15 cellular contexts compared by ENCODE assay signal in genomic region chr6:135102191-135102590, GRCh38. TPM values are rescaled to one million over a fixed set of nuclear protein-coding genes. Genes with fewer than 3 reads are reported as not detected.
A peak's percentile ranks its signal among the peaks of the same experiment; 100 is the strongest.
DNase-seq lines count a peak whose midpoint lies in the region; ATAC-seq and TF ChIP-seq lines count a peak whose summit lies in the region.
"Had no signal": no experiment of that assay in that cellular context is flagged by ENCODE, and none has a peak within 500 bp of the region (broad histone marks: within the 10 kb centered on the region; RNA-seq: fewer than 3 reads in every experiment).

No MANE protein-coding gene starts in this region.

- H3K4me3 ChIP-seq in GM23338: no peak overlapping the region
- H3K4me3 ChIP-seq in SU-DHL-6 (ENCODE audit: insufficient read depth, low read length, poor library complexity, severe bottlenecking): no peak overlapping the region
- no peak overlapping the region for H3K4me3 ChIP-seq in gastroesophageal sphincter
- H3K4me3 ChIP-seq: HAP-1 had no signal

- no peaks in the 10 kb centered on the region for H3F3A ChIP-seq in GM23338 (replicated peaks; ENCODE audit: low read depth)
- no peaks in the 10 kb centered on the region for H3F3A ChIP-seq in SU-DHL-6 (ENCODE audit: insufficient read depth)

- no peak overlapping the region for H3K4me3 Mint-ChIP-seq in activated naive CD4-positive, alpha-beta T cell treated with anti-CD3 and anti-CD28 coated beads, Interleukin-2, amount 10 ng/mL, durations not matched to agents 7 days and 5 days
- no peak overlapping the region for H3K4me3 Mint-ChIP-seq in activated naive CD4-positive, alpha-beta T cell treated with anti-CD3 and anti-CD28 coated beads for 36 hours
- no peak overlapping the region for H3K4me3 Mint-ChIP-seq in GM23338
- H3K4me3 Mint-ChIP-seq: B cell had no signal

- no peaks in the 10 kb centered on the region for H3K36me3 ChIP-seq in GM23338 (ENCODE audit: insufficient read depth)
- H3K36me3 ChIP-seq in SU-DHL-6 (ENCODE audit: low read length): no peaks in the 10 kb centered on the region
- H3K36me3 ChIP-seq in gastroesophageal sphincter: no peaks in the 10 kb centered on the region
- H3K36me3 ChIP-seq: HAP-1 had no signal

- H2AFZ ChIP-seq in GM23338: no peak overlapping the region
- peak overlapping the region; percentile 8 for H2AFZ ChIP-seq in SU-DHL-6 (ENCODE audit: low read depth, low read length, severe bottlenecking)

- no peak for TF ChIP-seq CTCF in GM23338 (conservative IDR thresholded peaks at IDR 0.05; ENCODE audit: low read depth in 2 of 2)
- TF ChIP-seq CTCF in SU-DHL-6 (IDR thresholded peaks at IDR 0.05; ENCODE audit: insufficient read depth, low read length, poor library complexity, severe bottlenecking): no peak
- TF ChIP-seq CTCF in gastroesophageal sphincter (IDR thresholded peaks at IDR 0.05): no peak

- no peak overlapping the region for H3K27ac ChIP-seq in GM23338 (ENCODE audit: low read depth)
- no peak overlapping the region for H3K27ac ChIP-seq in SU-DHL-6 (ENCODE audit: low read depth, low read length)
- H3K27ac ChIP-seq in gastroesophageal sphincter: no peak overlapping the region

- no peak for ATAC-seq in GM23338
- ATAC-seq in gastroesophageal sphincter: no peak

- no peak for TF ChIP-seq EP300 in gastroesophageal sphincter (IDR thresholded peaks at IDR 0.05)

- no peak for TF ChIP-seq POLR2A in gastroesophageal sphincter (IDR thresholded peaks at IDR 0.05)

- CTCF ChIA-PET in activated naive CD4-positive, alpha-beta T cell treated with anti-CD3 and anti-CD28 coated beads, Interleukin-2, amount 10 ng/mL, durations not matched to agents 7 days and 5 days (lab: Charles Lee): interaction anchor here (1.4 to 2.6 kb wide), 2 partner anchors 9 to 47 kb away, joined by 3 to 11 read pairs; partner anchors contain the start of gene HBS1L
- CTCF ChIA-PET in activated naive CD4-positive, alpha-beta T cell treated with anti-CD3 and anti-CD28 coated beads for 36 hours (lab: Charles Lee): interaction anchor here (0.7 to 1.8 kb wide), 3 partner anchors 13 to 994 kb away, joined by 3 to 4 read pairs (median 4); no protein-coding TSS in a partner anchor

- H3K27ac Mint-ChIP-seq in activated naive CD4-positive, alpha-beta T cell treated with anti-CD3 and anti-CD28 coated beads, Interleukin-2, amount 10 ng/mL, durations not matched to agents 7 days and 5 days: peak overlapping the region; percentile 83
- H3K27ac Mint-ChIP-seq in activated naive CD4-positive, alpha-beta T cell treated with anti-CD3 and anti-CD28 coated beads for 36 hours: no peak overlapping the region
- 0 out of 2 replicates have a peak overlapping the region, but pooled peaks have one; percentile 31 for H3K27ac Mint-ChIP-seq in GM23338
- H3K27ac Mint-ChIP-seq: B cell had no signal

- no peak overlapping the region for H3K9ac ChIP-seq in SU-DHL-6 (ENCODE audit: low read length)

- peaks cover 38% of the 10 kb centered on the region for H3K4me1 Mint-ChIP-seq in activated naive CD4-positive, alpha-beta T cell treated with anti-CD3 and anti-CD28 coated beads, Interleukin-2, amount 10 ng/mL, durations not matched to agents 7 days and 5 days
- peaks cover 51% of the 10 kb centered on the region for H3K4me1 Mint-ChIP-seq in activated naive CD4-positive, alpha-beta T cell treated with anti-CD3 and anti-CD28 coated beads for 36 hours (ENCODE audit: low read depth)
- no peaks in the 10 kb centered on the region for H3K4me1 Mint-ChIP-seq in GM23338

- H3K27me3 ChIP-seq in GM23338 (ENCODE audit: insufficient read depth) (no peaks in the 10 kb centered on the region), SU-DHL-6 (ENCODE audit: low read length) (no peaks in the 10 kb centered on the region), gastroesophageal sphincter (peaks cover 15% of the 10 kb centered on the region)

- peaks cover 7% of the 10 kb centered on the region for H3K27me3 Mint-ChIP-seq in activated naive CD4-positive, alpha-beta T cell treated with anti-CD3 and anti-CD28 coated beads, Interleukin-2, amount 10 ng/mL, durations not matched to agents 7 days and 5 days
- no peaks in the 10 kb centered on the region for H3K27me3 Mint-ChIP-seq in activated naive CD4-positive, alpha-beta T cell treated with anti-CD3 and anti-CD28 coated beads for 36 hours (ENCODE audit: low read depth)
- H3K27me3 Mint-ChIP-seq in GM23338 (ENCODE audit: insufficient read depth, low read depth, poor library complexity): peaks cover 6% of the 10 kb centered on the region
- H3K27me3 Mint-ChIP-seq: B cell; CD4-positive, alpha-beta memory T cell had no signal

- no peaks in the 10 kb centered on the region for H3K9me2 ChIP-seq in GM23338 (ENCODE audit: insufficient read depth)
- H3K9me2 ChIP-seq in SU-DHL-6 (replicated peaks; ENCODE audit: insufficient read depth, low read length): no peaks in the 10 kb centered on the region

- H4K20me1 ChIP-seq in GM23338 (replicated peaks; ENCODE audit: insufficient read depth) (no peaks in the 10 kb centered on the region), SU-DHL-6 (ENCODE audit: low read depth, low read length) (no peaks in the 10 kb centered on the region)

- H3K79me2 ChIP-seq in GM23338 (replicated peaks; ENCODE audit: insufficient read depth) (no peaks in the 10 kb centered on the region), SU-DHL-6 (ENCODE audit: insufficient read depth, low read length) (no peaks in the 10 kb centered on the region)

- no peaks in the 10 kb centered on the region for H3K9me3 Mint-ChIP-seq in activated naive CD4-positive, alpha-beta T cell treated with anti-CD3 and anti-CD28 coated beads, Interleukin-2, amount 10 ng/mL, durations not matched to agents 7 days and 5 days
- no peaks in the 10 kb centered on the region for H3K9me3 Mint-ChIP-seq in activated naive CD4-positive, alpha-beta T cell treated with anti-CD3 and anti-CD28 coated beads for 36 hours
- H3K9me3 Mint-ChIP-seq in GM23338: no peaks in the 10 kb centered on the region

- H3K36me3 Mint-ChIP-seq in activated naive CD4-positive, alpha-beta T cell treated with anti-CD3 and anti-CD28 coated beads, Interleukin-2, amount 10 ng/mL, durations not matched to agents 7 days and 5 days: no peaks in the 10 kb centered on the region
- no peaks in the 10 kb centered on the region for H3K36me3 Mint-ChIP-seq in activated naive CD4-positive, alpha-beta T cell treated with anti-CD3 and anti-CD28 coated beads for 36 hours (ENCODE audit: low read depth)
- no peaks in the 10 kb centered on the region for H3K36me3 Mint-ChIP-seq in GM23338 (ENCODE audit: low read depth)
- H3K36me3 Mint-ChIP-seq: CD4-positive, alpha-beta memory T cell had no signal

- no peak for DNase-seq in activated naive CD4-positive, alpha-beta T cell treated with anti-CD3 and anti-CD28 coated beads, Interleukin-2, amount 10 ng/mL, durations not matched to agents 7 days and 5 days
- DNase-seq in activated naive CD4-positive, alpha-beta T cell treated with anti-CD3 and anti-CD28 coated beads for 36 hours: no peak
- DNase-seq in GM23338 (ENCODE audit: low spot score) (no peak), NCI-H69 (lab: John Stamatoyannopoulos, UW) (no peak), HT-29 (ENCODE audit: low spot score) (no peak)
- DNase-seq: Kasumi-1, NCI-H1694, NCI-H2081 treated with DMSO at 0.1 percent for 48 hours, NCI-H446 treated with DMSO at 0.1 percent for 48 hours, Right ventricle myocardium superior had no signal

- H3K9me3 ChIP-seq in SU-DHL-6 (ENCODE audit: insufficient read depth, low read length): peaks cover 3% of the 10 kb centered on the region; the same call in 1 of the 2 replicates
- H3K9me3 ChIP-seq in gastroesophageal sphincter: no peaks in the 10 kb centered on the region
- H3K9me3 ChIP-seq: HAP-1 had no signal

- H3K4me1 ChIP-seq in GM23338 (ENCODE audit: insufficient read depth): no peaks in the 10 kb centered on the region
- no peaks in the 10 kb centered on the region for H3K4me1 ChIP-seq in gastroesophageal sphincter

- H3K4me2 ChIP-seq in GM23338 (no peak overlapping the region), SU-DHL-6 (ENCODE audit: low read depth, low read length, poor library complexity, severe bottlenecking) (no peak overlapping the region)

- intact Hi-C loops in activated naive CD4-positive, alpha-beta T cell treated with anti-CD3 and anti-CD28 coated beads for 36 hours (cut with micrococcal nuclease): no loop called here

TF ChIP-seq in GM23338, 12 proteins besides CTCF, POLR2A, EP300 and RAD21 (continues in another document):
- no peak for TF ChIP-seq JUNB (IDR thresholded peaks at IDR 0.05; ENCODE audit: unreplicated experiment)

RNA-seq across cellular contexts. Expression of gene HBS1L, which starts 47.6 kb away (rescaled TPM):
- 100 to 1,000 TPM; 150 to 153 TPM for total RNA-seq in activated naive CD4-positive, alpha-beta T cell treated with anti-CD3 and anti-CD28 coated beads for 36 hours
- total RNA-seq in GM23338 (2014; rRNA removed; shearing (Covaris generic)): 87.5 and 94.1 TPM in 2 replicates
- polyA plus RNA-seq in GM23338 (2016; fragmentation: Nextera tagmentation; extraction: Ambion mirVana): 53.5 and 59.9 TPM in 2 replicates
- 65.1 and 74.3 TPM in 2 replicates for total RNA-seq in HT-29 (2014; rRNA removed; shearing (Covaris generic))
- 100 to 1,000 TPM in 1 of 4 donors, 10 to 100 TPM in 3; 56.5 to 159 (median 67.6) TPM for total RNA-seq in gastroesophageal sphincter
